In the genomic region with DNA sequence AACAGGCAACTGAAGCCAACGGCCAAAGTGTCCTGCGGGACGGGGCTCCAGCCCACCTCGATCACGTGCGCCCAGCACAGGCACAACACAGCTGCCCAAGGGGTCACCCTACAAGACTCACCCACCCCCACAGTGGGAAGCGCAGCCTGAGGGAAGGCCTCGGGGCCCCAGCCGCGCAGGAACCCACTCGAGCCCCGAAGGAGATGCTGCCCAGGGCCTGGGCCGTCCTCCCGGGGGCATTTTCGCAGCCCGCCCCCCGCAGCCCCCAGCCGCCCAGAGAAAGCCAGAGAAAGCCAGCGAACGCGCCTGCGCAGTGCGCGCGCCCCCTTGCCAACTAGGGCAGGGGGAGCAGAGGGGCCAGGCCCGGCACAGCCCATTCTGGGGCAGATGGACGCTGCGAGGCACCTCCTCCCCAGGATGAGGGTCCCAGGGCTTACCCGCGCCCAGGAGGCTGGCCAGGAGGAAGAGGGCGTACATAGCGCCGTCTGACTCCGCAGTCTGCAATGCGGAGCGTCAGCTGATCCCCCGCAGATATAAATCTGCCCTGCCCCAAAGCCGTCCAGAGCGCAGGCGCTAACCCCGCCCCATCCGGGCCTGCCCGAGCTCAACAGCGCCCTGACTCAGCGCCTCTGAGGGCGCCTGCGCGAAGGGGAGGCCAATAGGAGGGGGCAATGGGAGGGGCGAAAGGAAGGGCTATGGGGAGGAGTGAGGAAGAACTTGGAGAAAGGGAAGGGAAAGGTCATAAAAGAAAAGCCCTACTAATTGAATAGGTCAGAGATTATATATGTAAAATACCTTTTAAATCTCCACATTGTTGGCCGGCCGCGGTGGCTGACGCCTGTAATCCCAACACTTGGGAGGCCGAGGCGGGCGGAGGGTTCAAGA, we compare ENCODE assay signal across 8 cellular contexts. TPM values are rescaled to one million over a fixed set of nuclear protein-coding genes. Genes with fewer than 3 reads are reported as not detected.
DNase-seq lines count a peak whose midpoint lies in the region; ATAC-seq and TF ChIP-seq lines count a peak whose summit lies in the region.

A gene (minus strand): TSS at position 507 of the 885 bp plus-strand sequence. CDS start 30 bp downstream, at position 477.

- no peaks in the 10 kb centered on the region for H3K36me3 ChIP-seq in suprapubic skin

- no peaks in the 10 kb centered on the region for H3K27me3 ChIP-seq in suprapubic skin

- WGBS in suprapubic skin, result 4% methylated on average over 19 of the region's 56 CpGs

- peak within 1 kb of the TSS; percentile 86 to 94 for H3K27ac Mint-ChIP-seq in activated naive CD4-positive, alpha-beta T cell treated with anti-CD3 and anti-CD28 coated beads, Interleukin-2, amount 50 U/mL, for 72 hours

- peak within 1 kb of the TSS; percentile 98 for H3K27ac ChIP-seq in suprapubic skin

- no peak for TF ChIP-seq CTCF in suprapubic skin (IDR thresholded peaks at IDR 0.05)

- DNase-seq in NCI-H1092 treated with DMSO at 0.1 percent for 48 hours (lab: John Stamatoyannopoulos, UW) (peak; percentile 88), SKM-1 (lab: John Stamatoyannopoulos, UW; ENCODE audit: unreplicated experiment) (peak; percentile 96), globus pallidus (ENCODE audit: low spot score) (peak; percentile 98), nucleus accumbens (lab: John Stamatoyannopoulos, UW) (peak; percentile 76 to 99 (median 95)), suprapubic skin (ENCODE audit: low spot score in 2 of 2) (peak; percentile 99)
- DNase-seq in activated naive CD4-positive, alpha-beta T cell treated with anti-CD3 and anti-CD28 coated beads, Interleukin-2, amount 50 U/mL, for 72 hours (ENCODE audit: low spot score in 2 of 2), result peak; percentile 99

- H3K9me3 ChIP-seq in suprapubic skin, result no peaks in the 10 kb centered on the region

- TF ChIP-seq POLR2A in suprapubic skin (IDR thresholded peaks at IDR 0.05), result peak; percentile 94 to 99

- peak; percentile 89 for ATAC-seq in HG02610 (IDR thresholded peaks at IDR 0.05; ENCODE audit: unreplicated experiment)
- peak; percentile 98 to 99 for ATAC-seq in activated naive CD4-positive, alpha-beta T cell treated with anti-CD3 and anti-CD28 coated beads, Interleukin-2, amount 50 U/mL, for 72 hours

- no peaks in the 10 kb centered on the region for H3K9me3 Mint-ChIP-seq in activated naive CD4-positive, alpha-beta T cell treated with anti-CD3 and anti-CD28 coated beads, Interleukin-2, amount 50 U/mL, for 72 hours

- TF ChIP-seq EP300 in suprapubic skin (IDR thresholded peaks at IDR 0.05), result no peak

- H3K4me1 ChIP-seq in suprapubic skin, result peaks cover 41% of the 10 kb centered on the region

- H3K4me3 ChIP-seq in GM08714 (ENCODE audit: low read length), result peak within 1 kb of the TSS; percentile 98
- H3K4me3 ChIP-seq in suprapubic skin, result peak within 1 kb of the TSS; percentile 100

- H3K36me3 Mint-ChIP-seq in activated naive CD4-positive, alpha-beta T cell treated with anti-CD3 and anti-CD28 coated beads, Interleukin-2, amount 50 U/mL, for 72 hours, result peaks cover 6 to 7% of the 10 kb centered on the region in 2 donors

RNA-seq across cellular contexts. Expression of the gene that starts here (rescaled TPM):
- 100 to 1,000 TPM; 128 to 165 TPM for total RNA-seq in activated naive CD4-positive, alpha-beta T cell treated with anti-CD3 and anti-CD28 coated beads, Interleukin-2, amount 50 U/mL, for 72 hours
- total RNA-seq in suprapubic skin, result 100 to 1,000 TPM; 391 to 548 (median 468) TPM

Comparison
In these comparisons a context has a peak if more than half of its experiments do, and no peak if none do; other contexts are left out.
1. Peak in every context shown above with its lines: DNase-seq, ATAC-seq, H3K4me3 ChIP-seq and H3K27ac ChIP-seq.